1 cellular context compared by ENCODE assay signal in the genomic region with DNA sequence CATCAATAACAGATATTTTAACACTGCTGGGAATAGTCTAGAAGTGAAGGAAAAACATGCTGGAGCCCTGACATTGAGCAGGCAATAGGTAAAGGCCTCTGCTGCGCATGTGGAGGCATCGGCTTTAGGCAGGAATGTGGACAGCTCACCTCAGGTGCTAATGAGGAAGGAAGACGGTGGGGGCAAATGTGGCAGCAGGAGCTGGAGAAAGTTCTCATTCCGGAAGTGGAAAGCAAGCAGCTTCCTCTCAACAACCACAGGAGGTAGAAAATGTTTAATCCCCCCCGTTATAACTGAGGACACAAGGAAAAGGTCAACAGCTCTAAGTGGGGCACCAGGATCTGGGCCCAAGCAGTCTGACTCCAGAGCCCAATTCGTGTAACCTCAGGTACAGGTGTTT.
TF ChIP-seq lines count a peak whose summit lies in the region.

No MANE protein-coding gene starts in this region.

TF ChIP-seq in GM12878, 131 proteins besides CTCF, POLR2A, EP300 and RAD21:
- TF ChIP-seq RUNX3 (IDR thresholded peaks at IDR 0.05; ENCODE audit: low read length) (peak; percentile 53), JUNB (IDR thresholded peaks at IDR 0.05) (no peak), IKZF1 (conservative IDR thresholded peaks at IDR 0.05) (peak; percentile 35; the same call in 1 of the 2 replicates), EED (IDR thresholded peaks at IDR 0.05; ENCODE audit: low read depth) (peak; percentile 38; the same call in 1 of the 2 replicates), IKZF2 (IDR thresholded peaks at IDR 0.05) (peak; percentile 40 to 50; a peak in 2 of 4 replicates)
- TF ChIP-seq, protein P1, sequence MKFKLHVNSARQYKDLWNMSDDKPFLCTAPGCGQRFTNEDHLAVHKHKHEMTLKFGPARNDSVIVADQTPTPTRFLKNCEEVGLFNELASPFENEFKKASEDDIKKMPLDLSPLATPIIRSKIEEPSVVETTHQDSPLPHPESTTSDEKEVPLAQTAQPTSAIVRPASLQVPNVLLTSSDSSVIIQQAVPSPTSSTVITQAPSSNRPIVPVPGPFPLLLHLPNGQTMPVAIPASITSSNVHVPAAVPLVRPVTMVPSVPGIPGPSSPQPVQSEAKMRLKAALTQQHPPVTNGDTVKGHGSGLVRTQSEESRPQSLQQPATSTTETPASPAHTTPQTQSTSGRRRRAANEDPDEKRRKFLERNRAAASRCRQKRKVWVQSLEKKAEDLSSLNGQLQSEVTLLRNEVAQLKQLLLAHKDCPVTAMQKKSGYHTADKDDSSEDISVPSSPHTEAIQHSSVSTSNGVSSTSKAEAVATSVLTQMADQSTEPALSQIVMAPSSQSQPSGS (IDR thresholded peaks at IDR 0.05; ENCODE audit: low read length): no peak
